ENCODE assay signal across 8 cellular contexts in the genomic region with DNA sequence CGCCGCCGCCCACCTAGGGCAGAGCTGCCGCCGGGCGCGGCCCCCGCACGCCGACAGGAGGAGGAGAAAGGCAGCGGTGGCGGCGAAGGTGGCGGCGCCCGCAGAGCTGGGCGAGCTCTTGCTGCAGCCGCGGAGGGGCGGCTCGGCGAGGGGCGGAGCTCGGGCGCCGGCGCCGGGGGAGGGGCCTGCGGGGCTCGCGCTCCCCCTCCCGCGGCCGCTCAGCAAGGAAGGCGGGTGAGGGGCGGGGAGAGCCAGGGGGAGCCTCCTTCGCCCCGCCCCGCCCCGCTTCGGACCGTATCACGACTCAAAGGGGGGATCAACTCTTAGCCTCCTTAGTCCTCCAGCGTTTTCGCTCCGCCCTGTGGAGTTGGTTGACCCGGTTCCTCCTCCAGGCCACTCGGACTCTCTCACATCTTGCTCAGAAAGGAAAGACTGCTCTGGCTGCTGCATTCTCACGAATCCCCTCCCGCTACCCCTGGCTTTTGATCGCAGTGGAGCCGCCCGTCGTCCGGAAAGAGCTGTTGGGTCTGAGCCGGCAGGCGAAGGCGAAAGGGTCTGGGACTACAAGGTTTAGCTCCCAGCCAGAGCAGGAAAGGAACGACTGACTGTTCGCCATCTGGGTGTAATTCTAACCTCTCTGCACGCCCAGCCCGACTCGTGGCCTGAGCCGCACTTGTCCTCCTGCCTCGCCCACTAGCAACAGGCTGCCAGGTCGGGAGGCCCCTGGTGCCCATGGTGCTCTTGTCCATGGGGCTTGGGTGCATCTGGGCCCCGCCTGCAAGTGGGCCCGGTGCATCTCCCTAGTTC. TPM values are rescaled to one million over a fixed set of nuclear protein-coding genes. Genes with fewer than 3 reads are reported as not detected.
DNase-seq lines count a peak whose midpoint lies in the region; ATAC-seq and TF ChIP-seq lines count a peak whose summit lies in the region.

Gene ATP8A1 (minus strand): TSS at position 120 of the 807 bp plus-strand sequence. CDS start 232 bp downstream, outside the sequence.

- H3K27ac ChIP-seq in C4-2B = peak within 1 kb of the TSS; percentile 88

- ATAC-seq in GM19395 (IDR thresholded peaks at IDR 0.05; ENCODE audit: unreplicated experiment) (peak; percentile 73), HG03558 (IDR thresholded peaks at IDR 0.05; ENCODE audit: extremely low read depth, unreplicated experiment) (peak; percentile 34), left lobe of liver (peak; percentile 98)

- DNase-seq in NCI-H748 (lab: John Stamatoyannopoulos, UW; ENCODE audit: unreplicated experiment) (peak; percentile 86), dedifferentiated amniotic fluid mesenchymal stem cell (ENCODE audit: extremely low spot score) (peak; percentile 75), left lobe of liver (ENCODE audit: low spot score) (peak; percentile 91)
- peak; percentile 92 for DNase-seq in activated CD4-positive, alpha-beta T cell treated with anti-CD3 and anti-CD28 coated beads, Interleukin-2, amount 50 U/mL, for 1 hour
- DNase-seq in stimulated activated CD4-positive, alpha-beta T cell treated with anti-CD3 and anti-CD28 coated beads, Interleukin-2, amount 100 ng/mL, for 24 hours = peak; percentile 94 to 96

- no peak for TF ChIP-seq CTCF in C4-2B (conservative IDR thresholded peaks at IDR 0.05)

RNA-seq across cellular contexts. Expression of gene ATP8A1, which starts in this region (rescaled TPM):
- 1.0 TPM for total RNA-seq in left lobe of liver

Comparison
In these comparisons a context has a peak if more than half of its experiments do, and no peak if none do; other contexts are left out.
1. Peak in every context shown above with its lines: DNase-seq, ATAC-seq and H3K27ac ChIP-seq.
2. ATAC-seq: peak in every context shown above with its lines; median percentile 98 in left lobe of liver; 73 in GM19395; 34 in HG03558.